1 cellular context compared by ENCODE assay signal in genomic region chr7:74584160-74584954, GRCh38.
TF ChIP-seq lines count a peak whose summit lies in the region.

No MANE protein-coding gene starts in this region.

TF ChIP-seq in HepG2, 621 proteins besides CTCF, POLR2A, EP300 and RAD21 (continued from another document and continues in another):
- no peak for TF ChIP-seq ASH2L (IDR thresholded peaks at IDR 0.05; ENCODE audit: insufficient read length, low read depth, low read length)
- peak; percentile 40; the same call in 1 of the 2 replicates for TF ChIP-seq THRA (CRISPR knock-in tag; IDR thresholded peaks at IDR 0.05; ENCODE audit: borderline replicate concordance)
- TF ChIP-seq MAFG (CRISPR knock-in tag; IDR thresholded peaks at IDR 0.05): no peak
- 0 out of 2 replicates have a peak, but pooled peaks have one; percentile 16 for TF ChIP-seq PHF8 (CRISPR knock-in tag; IDR thresholded peaks at IDR 0.05)
- TF ChIP-seq ZBTB33 (CRISPR knock-in tag; IDR thresholded peaks at IDR 0.05): 0 out of 2 replicates have a peak, but pooled peaks have one; percentile 8
- TF ChIP-seq CBFB (CRISPR knock-in tag; IDR thresholded peaks at IDR 0.05): no peak
- peak; percentile 27; the same call in 1 of the 2 replicates for TF ChIP-seq ETV5 (CRISPR knock-in tag; IDR thresholded peaks at IDR 0.05; ENCODE audit: borderline replicate concordance)
- no peak for TF ChIP-seq CAMTA2 (CRISPR knock-in tag; IDR thresholded peaks at IDR 0.05; ENCODE audit: borderline replicate concordance)
- no peak for TF ChIP-seq ZFP90 (CRISPR knock-in tag; IDR thresholded peaks at IDR 0.05; ENCODE audit: borderline replicate concordance)
- TF ChIP-seq GMEB1 (CRISPR knock-in tag; IDR thresholded peaks at IDR 0.05; ENCODE audit: borderline replicate concordance): no peak
- peak; percentile 14; the same call in 1 of the 2 replicates for TF ChIP-seq RXRA (CRISPR knock-in tag; IDR thresholded peaks at IDR 0.05)
- TF ChIP-seq ZNF768 (CRISPR knock-in tag; IDR thresholded peaks at IDR 0.05): no peak
- no peak for TF ChIP-seq BCL3 (CRISPR knock-in tag; IDR thresholded peaks at IDR 0.05)
- TF ChIP-seq ZNF543 (CRISPR knock-in tag; IDR thresholded peaks at IDR 0.05): 0 out of 2 replicates have a peak, but pooled peaks have one; percentile 13
- no peak for TF ChIP-seq ZNF260 (CRISPR knock-in tag; IDR thresholded peaks at IDR 0.05; ENCODE audit: borderline replicate concordance, low read depth)
- TF ChIP-seq ARID5B (CRISPR knock-in tag; IDR thresholded peaks at IDR 0.05): peak; percentile 72; the same call in 1 of the 2 replicates
- no peak for TF ChIP-seq ZNF3 (CRISPR knock-in tag; IDR thresholded peaks at IDR 0.05)
- TF ChIP-seq ZNF335 (CRISPR knock-in tag; IDR thresholded peaks at IDR 0.05): no peak
- no peak for TF ChIP-seq NFIB (CRISPR knock-in tag; IDR thresholded peaks at IDR 0.05; ENCODE audit: borderline replicate concordance)
- TF ChIP-seq ZNF549 (CRISPR knock-in tag; IDR thresholded peaks at IDR 0.05): no peak
- TF ChIP-seq STAG1 (CRISPR knock-in tag; IDR thresholded peaks at IDR 0.05): peak; percentile 51
- peak; percentile 35; the same call in 1 of the 2 replicates for TF ChIP-seq TFAP4 (IDR thresholded peaks at IDR 0.05; ENCODE audit: borderline replicate concordance, low read depth)
- no peak for TF ChIP-seq TP53 (CRISPR knock-in tag; conservative IDR thresholded peaks at IDR 0.05)
- no peak for TF ChIP-seq ZNF432 (CRISPR knock-in tag; IDR thresholded peaks at IDR 0.05; ENCODE audit: borderline replicate concordance)
- TF ChIP-seq RBAK (CRISPR knock-in tag; IDR thresholded peaks at IDR 0.05): no peak
- no peak for TF ChIP-seq MXI1 (IDR thresholded peaks at IDR 0.05; ENCODE audit: borderline replicate concordance, low read depth, low read length)
- TF ChIP-seq GATAD1 (CRISPR knock-in tag; IDR thresholded peaks at IDR 0.05): no peak
- TF ChIP-seq ZBTB39 (CRISPR knock-in tag; IDR thresholded peaks at IDR 0.05): no peak
- TF ChIP-seq SIX1 (CRISPR knock-in tag; IDR thresholded peaks at IDR 0.05; ENCODE audit: borderline replicate concordance): no peak
- TF ChIP-seq TIGD3 (CRISPR knock-in tag; IDR thresholded peaks at IDR 0.05; ENCODE audit: borderline replicate concordance): no peak
- TF ChIP-seq TMF1 (CRISPR knock-in tag; IDR thresholded peaks at IDR 0.05; ENCODE audit: low read depth): no peak
- peak; percentile 27; the same call in 1 of the 2 replicates for TF ChIP-seq FOSL2 (CRISPR knock-in tag; IDR thresholded peaks at IDR 0.05)
- no peak for TF ChIP-seq AKAP8 (CRISPR knock-in tag; IDR thresholded peaks at IDR 0.05)
- no peak for TF ChIP-seq PAF1 (CRISPR knock-in tag; IDR thresholded peaks at IDR 0.05)
- TF ChIP-seq NFE2 (CRISPR knock-in tag; IDR thresholded peaks at IDR 0.05): no peak
- TF ChIP-seq ZNF17 (CRISPR knock-in tag; IDR thresholded peaks at IDR 0.05): no peak
- peak; percentile 46; the same call in 1 of the 2 replicates for TF ChIP-seq FOXA3 (CRISPR knock-in tag; IDR thresholded peaks at IDR 0.05)
- no peak for TF ChIP-seq ZNF792 (CRISPR knock-in tag; IDR thresholded peaks at IDR 0.05)
- no peak for TF ChIP-seq NAIF1 (CRISPR knock-in tag; IDR thresholded peaks at IDR 0.05; ENCODE audit: borderline replicate concordance)
- TF ChIP-seq ZNF281 (CRISPR knock-in tag; IDR thresholded peaks at IDR 0.05; ENCODE audit: borderline replicate concordance): no peak
- no peak for TF ChIP-seq ZNF704 (CRISPR knock-in tag; IDR thresholded peaks at IDR 0.05; ENCODE audit: borderline replicate concordance)
- TF ChIP-seq KDM6A (CRISPR knock-in tag; IDR thresholded peaks at IDR 0.05; ENCODE audit: low read depth): no peak
- no peak for TF ChIP-seq NCOA5 (CRISPR knock-in tag; IDR thresholded peaks at IDR 0.05)
- TF ChIP-seq GABPA (IDR thresholded peaks at IDR 0.05; ENCODE audit: low read depth, low read length): no peak
- no peak for TF ChIP-seq GABPA (CRISPR knock-in tag; IDR thresholded peaks at IDR 0.05; ENCODE audit: low read depth)
- TF ChIP-seq SPEN (CRISPR knock-in tag; IDR thresholded peaks at IDR 0.05; ENCODE audit: low read depth): no peak
- no peak for TF ChIP-seq ZNF713 (CRISPR knock-in tag; IDR thresholded peaks at IDR 0.05)
- TF ChIP-seq ZFP82 (CRISPR knock-in tag; IDR thresholded peaks at IDR 0.05; ENCODE audit: borderline replicate concordance): no peak
- TF ChIP-seq NCOR1 (IDR thresholded peaks at IDR 0.05; ENCODE audit: borderline replicate concordance, low read length): no peak
